Comparison of ENCODE assay signal across 11 cellular contexts in the genomic region with DNA sequence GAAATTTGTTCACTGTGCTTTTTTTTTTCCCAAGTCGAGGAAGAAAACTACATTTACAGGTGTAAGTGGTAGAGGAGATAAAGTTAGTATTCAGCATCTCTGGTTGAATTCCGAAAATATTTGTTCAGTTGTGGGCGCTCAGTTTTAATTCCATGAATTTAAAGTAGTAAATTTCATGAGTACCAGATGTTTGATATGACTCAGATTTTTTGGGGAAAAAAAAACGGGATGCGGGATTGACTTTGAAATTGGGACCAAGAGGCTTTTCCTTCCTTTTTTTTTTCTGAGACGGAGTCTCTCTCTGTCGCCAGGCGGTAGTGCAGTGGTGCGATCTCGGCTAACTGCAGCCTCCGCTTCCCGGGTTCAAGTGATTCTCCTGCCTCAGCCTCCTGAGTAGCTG. TPM values are rescaled to one million over a fixed set of nuclear protein-coding genes. Genes with fewer than 3 reads are reported as not detected.
DNase-seq lines count a peak whose midpoint lies in the region; ATAC-seq, FAIRE-seq and TF ChIP-seq lines count a peak whose summit lies in the region.
"Had no signal": no experiment of that assay in that cellular context is flagged by ENCODE, and none has a peak within 500 bp of the region (broad histone marks: within the 10 kb centered on the region; RNA-seq: fewer than 3 reads in every experiment).

No MANE protein-coding gene starts in this region.

- TF ChIP-seq CTCF in OCI-LY3 (IDR thresholded peaks at IDR 0.05; ENCODE audit: low read depth, low read length): no peak
- TF ChIP-seq CTCF in endothelial cell of umbilical vein (IDR thresholded peaks at IDR 0.05; ENCODE audit: extremely low read depth in 1 of 2, insufficient read depth in 1 of 2, low read depth in 1 of 2, low read length in 2 of 2): no peak
- no peak for TF ChIP-seq CTCF in psoas muscle (IDR thresholded peaks at IDR 0.05)

- H3K4me3 ChIP-seq in OCI-LY3 (ENCODE audit: low read length) (no peak overlapping the region), endothelial cell of umbilical vein (replicated peaks in 1 of 3; ENCODE audit: insufficient read depth in 1 of 3, low read depth in 1 of 3, low read length in 3 of 3) (no peak overlapping the region), psoas muscle (peak overlapping the region; percentile 90)

- no peak for FAIRE-seq in endothelial cell of umbilical vein (lab: Jason Lieb, UNC)

- no peak overlapping the region for H3K27ac ChIP-seq in OCI-LY3 (ENCODE audit: low read length)
- H3K27ac ChIP-seq in endothelial cell of umbilical vein (ENCODE audit: insufficient read depth, low read depth, low read length): no peak overlapping the region
- H3K27ac ChIP-seq in psoas muscle: peak overlapping the region; percentile 36

- H3K4me1 ChIP-seq in OCI-LY3 (ENCODE audit: low read length) (peaks cover 9% of the 10 kb centered on the region), endothelial cell of umbilical vein (ENCODE audit: control insufficient read depth, extremely low read depth, insufficient read depth, low read length) (peaks cover 11% of the 10 kb centered on the region), psoas muscle (peaks cover 35% of the 10 kb centered on the region)

- H2AFZ ChIP-seq in OCI-LY3 (ENCODE audit: low read depth, low read length) (no peak overlapping the region), endothelial cell of umbilical vein (ENCODE audit: low read depth, low read length) (no peak overlapping the region)

- DNase-seq in EL (peak; percentile 63), endothelial cell of umbilical vein (ENCODE audit: low read depth, low spot score) (no peak), psoas muscle (no peak), midbrain (lab: John Stamatoyannopoulos, UW) (no peak), DMS 273 treated with DMSO at 0.1 percent for 48 hours (lab: John Stamatoyannopoulos, UW) (no peak)
- DNase-seq in effector CD4-positive, alpha-beta T cell: no peak
- no peak for DNase-seq in activated effector memory CD4-positive, alpha-beta T cell treated with Interleukin-2 at 50 U/mL for 16 hours
- DNase-seq: SHP77; stimulated activated CD4-positive, alpha-beta T cell treated with anti-CD3 and anti-CD28 coated beads, Interleukin-12 subunit alpha, Interleukin-12 subunit beta, amount 100 ng/mL, for 4 hours had no signal

- no peaks in the 10 kb centered on the region for H3K9me3 ChIP-seq in OCI-LY3 (ENCODE audit: insufficient read depth, low read length)
- no peaks in the 10 kb centered on the region for H3K9me3 ChIP-seq in endothelial cell of umbilical vein (replicated peaks; ENCODE audit: control insufficient read depth, insufficient read depth, low read length)
- no peaks in the 10 kb centered on the region for H3K9me3 ChIP-seq in psoas muscle
- H3K9me3 ChIP-seq: left lung had no signal

- H3K9ac ChIP-seq in OCI-LY3 (ENCODE audit: low read length) (no peak overlapping the region), endothelial cell of umbilical vein (replicated peaks; ENCODE audit: extremely low read depth, insufficient read depth, low read length) (no peak overlapping the region)

- H3K36me3 ChIP-seq in OCI-LY3 (replicated peaks; ENCODE audit: low read depth, low read length) (peaks cover 11% of the 10 kb centered on the region), endothelial cell of umbilical vein (ENCODE audit: control insufficient read depth in 2 of 2, extremely low read depth in 1 of 2, insufficient read depth in 2 of 2, low read length in 2 of 2) (peaks cover 3% of the 10 kb centered on the region in 2 experiments), psoas muscle (ENCODE audit: insufficient read depth in 1 of 2, low read depth in 1 of 2) (no peaks in the 10 kb centered on the region)

- no peak for ATAC-seq in psoas muscle
- ATAC-seq: left lung had no signal

- H3K27me3 ChIP-seq in OCI-LY3 (ENCODE audit: low read depth, low read length): no peaks in the 10 kb centered on the region
- H3K27me3 ChIP-seq in endothelial cell of umbilical vein (ENCODE audit: control insufficient read depth in 2 of 2, insufficient read depth in 2 of 2, low read length in 2 of 2): no peaks in the 10 kb centered on the region
- H3K27me3 ChIP-seq in psoas muscle (ENCODE audit: insufficient read depth in 3 of 3, low read length in 2 of 3): no peaks in the 10 kb centered on the region
- H3K27me3 ChIP-seq: left lung had no signal

- intact Hi-C loops in endothelial cell of umbilical vein (cut with micrococcal nuclease): no loop called here
- intact Hi-C loops in psoas muscle (cut with DNase I): no loop called here

- POLR2A ChIA-PET in endothelial cell of umbilical vein (lab: Charles Lee): interaction anchor here (0.7 kb wide), 1 partner anchor 93 kb away, joined by 4 read pairs; no protein-coding TSS in a partner anchor

- TF ChIP-seq POLR2A in endothelial cell of umbilical vein (IDR thresholded peaks at IDR 0.05; ENCODE audit: low read depth, low read length): no peak

- 74 to 79% (median 76%) methylated on average over 12 of the region's 12 CpGs for WGBS in psoas muscle, 3 donors

- dilution Hi-C loops in endothelial cell of umbilical vein (cut with MboI; ENCODE audit: extremely low pct_ligation_motif_present, low sequenced_read_pairs): no loop called here

- CTCF ChIA-PET in endothelial cell of umbilical vein (lab: Charles Lee): interaction anchor here (1.3 to 3.6 kb wide), 4 partner anchors 14 to 149 kb away, joined by 3 to 18 read pairs (median 9); a partner anchor contains a TSS

- H3K79me2 ChIP-seq in OCI-LY3 (ENCODE audit: low read length) (peaks cover 20% of the 10 kb centered on the region), endothelial cell of umbilical vein (ENCODE audit: control insufficient read depth, insufficient read depth, low read length) (peaks cover 33% of the 10 kb centered on the region)

- H4K20me1 ChIP-seq in OCI-LY3 (ENCODE audit: insufficient read depth, low read length) (no peaks in the 10 kb centered on the region), endothelial cell of umbilical vein (replicated peaks; ENCODE audit: control insufficient read depth, extremely low read depth, insufficient read depth, low read length) (no peaks in the 10 kb centered on the region)

- no TSS peak for BruUV-seq in endothelial cell of umbilical vein (replicated peaks; lab: Mats Ljungman, UMichigan)

- H3K4me2 ChIP-seq in OCI-LY3 (ENCODE audit: low read length) (peak overlapping the region; percentile 87; the same call in 1 of the 2 replicates), endothelial cell of umbilical vein (ENCODE audit: insufficient read depth, low read length) (peak overlapping the region; percentile 49)

- H3K9me1 ChIP-seq in endothelial cell of umbilical vein (replicated peaks; ENCODE audit: control insufficient read depth, extremely low read depth, insufficient read depth, low read length): no peaks in the 10 kb centered on the region

RNA-seq across cellular contexts. Expression of a gene that starts 1.6 kb away (rescaled TPM):
- total RNA-seq in endothelial cell of umbilical vein (30.8 and 32.9 TPM in 2 replicates), psoas muscle (1 to 10 TPM; 4.9 to 9.1 (median 8.0) TPM)
- polyA plus RNA-seq in endothelial cell of umbilical vein (31.0 and 31.3 TPM in 2 replicates), psoas muscle (1 to 10 TPM; 3.9 to 7.3 (median 4.4) TPM)
- 32.4 and 32.8 TPM in 2 replicates for polyA plus RNA-seq in endothelial cell of umbilical vein (2011; cell fraction: cytosol; rRNA removed)
- 41.2 and 43.9 TPM in 2 replicates for polyA plus RNA-seq in endothelial cell of umbilical vein (2011; cell fraction: nucleus; rRNA removed)
- polyA plus RNA-seq in endothelial cell of umbilical vein (2012): 32.1 and 32.3 TPM in 2 replicates
- polyA minus RNA-seq in endothelial cell of umbilical vein: 26.8 and 29.8 TPM in 2 replicates
- polyA minus RNA-seq in endothelial cell of umbilical vein (2011; cell fraction: cytosol; rRNA and poly(A)+ RNA removed): 9.6 TPM
- polyA minus RNA-seq in endothelial cell of umbilical vein (2011; cell fraction: nucleus; rRNA and poly(A)+ RNA removed): 12.4 and 13.3 TPM in 2 replicates

RNA-seq across cellular contexts. Expression of a gene that starts 15.2 kb away (rescaled TPM):
- total RNA-seq in endothelial cell of umbilical vein: 33.8 and 39.9 TPM in 2 replicates
- 35.2 and 37.9 TPM in 2 replicates for polyA plus RNA-seq in endothelial cell of umbilical vein
- polyA plus RNA-seq in endothelial cell of umbilical vein (2011; cell fraction: cytosol; rRNA removed): 43.4 and 45.5 TPM in 2 replicates
- 12.5 and 13.5 TPM in 2 replicates for polyA plus RNA-seq in endothelial cell of umbilical vein (2011; cell fraction: nucleus; rRNA removed)
- 33.7 and 43.7 TPM in 2 replicates for polyA plus RNA-seq in endothelial cell of umbilical vein (2012)
- 24.5 and 46.8 TPM in 2 replicates for polyA minus RNA-seq in endothelial cell of umbilical vein
- polyA minus RNA-seq in endothelial cell of umbilical vein (2011; cell fraction: cytosol; rRNA and poly(A)+ RNA removed): 25.8 TPM
- 7.6 and 15.6 TPM in 2 replicates for polyA minus RNA-seq in endothelial cell of umbilical vein (2011; cell fraction: nucleus; rRNA and poly(A)+ RNA removed)
- total RNA-seq in psoas muscle: 10 to 100 TPM in 1 of 4 donors, 1 to 10 TPM in 3; 1.8 to 11.7 (median 5.5) TPM
- polyA plus RNA-seq in psoas muscle: 1 to 10 TPM; 3.1 to 7.9 (median 6.4) TPM

RNA-seq across cellular contexts. Expression of a gene that starts 15.3 kb away (rescaled TPM):
- total RNA-seq in endothelial cell of umbilical vein: 110 and 136 TPM in 2 replicates
- 34.0 and 43.5 TPM in 2 replicates for polyA plus RNA-seq in endothelial cell of umbilical vein
- polyA plus RNA-seq in endothelial cell of umbilical vein (2011; cell fraction: cytosol; rRNA removed): 70.0 and 78.4 TPM in 2 replicates
- polyA plus RNA-seq in endothelial cell of umbilical vein (2011; cell fraction: nucleus; rRNA removed): 54.3 and 66.6 TPM in 2 replicates
- polyA plus RNA-seq in endothelial cell of umbilical vein (2012): 32.7 and 83.2 TPM in 2 replicates
- polyA minus RNA-seq in endothelial cell of umbilical vein: 42.6 and 49.4 TPM in 2 replicates
- polyA minus RNA-seq in endothelial cell of umbilical vein (2011; cell fraction: cytosol; rRNA and poly(A)+ RNA removed): 71.7 TPM
- polyA minus RNA-seq in endothelial cell of umbilical vein (2011; cell fraction: nucleus; rRNA and poly(A)+ RNA removed): 23.9 and 32.7 TPM in 2 replicates
- total RNA-seq in psoas muscle: under 1 TPM in 3 of 4 donors, not detected in 1; 0.15 to 0.59 (median 0.52) TPM
- under 1 TPM; 0.17 to 0.20 (median 0.17) TPM for polyA plus RNA-seq in psoas muscle

RNA-seq across cellular contexts. Expression of a gene that starts 35.4 kb away (rescaled TPM):
- not detected in 2 replicates for total RNA-seq in endothelial cell of umbilical vein
- not detected in 2 replicates for polyA plus RNA-seq in endothelial cell of umbilical vein
- not detected in 2 replicates for polyA plus RNA-seq in endothelial cell of umbilical vein (2011; cell fraction: cytosol; rRNA removed)
- polyA plus RNA-seq in endothelial cell of umbilical vein (2011; cell fraction: nucleus; rRNA removed): not detected in 2 replicates
- polyA plus RNA-seq in endothelial cell of umbilical vein (2012): not detected in 2 replicates
- not detected in 2 replicates for polyA minus RNA-seq in endothelial cell of umbilical vein
- polyA minus RNA-seq in endothelial cell of umbilical vein (2011; cell fraction: cytosol; rRNA and poly(A)+ RNA removed): not detected
- not detected in 2 replicates for polyA minus RNA-seq in endothelial cell of umbilical vein (2011; cell fraction: nucleus; rRNA and poly(A)+ RNA removed)
- not detected for total RNA-seq in psoas muscle
- polyA plus RNA-seq in psoas muscle: not detected
- total RNA-seq: left lung had no signal

RNA-seq across cellular contexts. Expression of a gene that starts 57.4 kb away (rescaled TPM):
- total RNA-seq in endothelial cell of umbilical vein (not detected in 2 replicates), psoas muscle (1 to 10 TPM in 2 of 4 donors, under 1 TPM in 2; 0.96 to 2.4 (median 1.1) TPM)
- polyA plus RNA-seq in endothelial cell of umbilical vein (not detected in 2 replicates), psoas muscle (1 to 10 TPM; 1.0 to 1.3 (median 1.3) TPM)
- not detected in 2 replicates for polyA plus RNA-seq in endothelial cell of umbilical vein (2011; cell fraction: cytosol; rRNA removed)
- not detected in 2 replicates for polyA plus RNA-seq in endothelial cell of umbilical vein (2011; cell fraction: nucleus; rRNA removed)
- polyA plus RNA-seq in endothelial cell of umbilical vein (2012): 0.83 and 0.87 TPM in 2 replicates
- not detected in 2 replicates for polyA minus RNA-seq in endothelial cell of umbilical vein
- not detected for polyA minus RNA-seq in endothelial cell of umbilical vein (2011; cell fraction: cytosol; rRNA and poly(A)+ RNA removed)
- not detected in 2 replicates for polyA minus RNA-seq in endothelial cell of umbilical vein (2011; cell fraction: nucleus; rRNA and poly(A)+ RNA removed)

Comparison
In these comparisons a context has a peak if more than half of its experiments do, and no peak if none do; other contexts are left out.
1. RNA of a gene that starts 15.3 kb away (total RNA-seq): 110 to 136 TPM in endothelial cell of umbilical vein; 0.15 to 0.59 TPM in psoas muscle; every median in the first group is over 10 times any median in the second.